18 cellular contexts compared by ENCODE assay signal in genomic region chr5:6550628-6551027, GRCh38.
A peak's percentile ranks its signal among the peaks of the same experiment; 100 is the strongest.
DNase-seq lines count a peak whose midpoint lies in the region; ATAC-seq and TF ChIP-seq lines count a peak whose summit lies in the region.
"Had no signal": no experiment of that assay in that cellular context is flagged by ENCODE, and none has a peak within 500 bp of the region (broad histone marks: within the 10 kb centered on the region; RNA-seq: fewer than 3 reads in every experiment).

No MANE protein-coding gene starts in this region.

- no peak overlapping the region for H3K9ac ChIP-seq in skeletal muscle tissue (ENCODE audit: low read depth in 1 of 3, low read length in 3 of 3)
- H3K9ac ChIP-seq: BLaER1 had no signal

- H3K4me3 ChIP-seq in psoas muscle: no peak overlapping the region
- H3K4me3 ChIP-seq in skeletal muscle tissue (ENCODE audit: low read length in 3 of 3): no peak overlapping the region
- no peak overlapping the region for H3K4me3 ChIP-seq in lower lobe of right lung
- H3K4me3 ChIP-seq: A549, BLaER1, HAP-1 had no signal

- intact Hi-C loops in psoas muscle (cut with DNase I): loop anchor here in 1 of 2 donors (2.0 kb wide), 1 partner anchor 100 kb away; no protein-coding TSS in a partner anchor
- intact Hi-C loops in lower lobe of right lung (cut with DNase I): no loop called here

- H3K4me1 Mint-ChIP-seq in activated T-cell treated with anti-CD3 and anti-CD28 coated beads, Interleukin-2, amount 50 U/mL, for 24 hours (ENCODE audit: low read depth): peaks cover 8% of the 10 kb centered on the region
- H3K4me1 Mint-ChIP-seq in activated T-cell treated with anti-CD3 and anti-CD28 coated beads, Interleukin-2, amount 50 U/mL, for 72 hours (ENCODE audit: low read depth): peaks cover 7% of the 10 kb centered on the region
- H3K4me1 Mint-ChIP-seq: CD14-positive monocyte had no signal

- ATAC-seq in activated T-cell treated with anti-CD3 and anti-CD28 coated beads, Interleukin-2, amount 50 U/mL, for 72 hours (replicated peaks in 1 of 2): no peak
- ATAC-seq in psoas muscle (no peak), lower lobe of right lung (no peak)
- ATAC-seq: A549; CD8-positive, alpha-beta T cell had no signal

- no peak overlapping the region for H3K4me3 Mint-ChIP-seq in activated T-cell treated with anti-CD3 and anti-CD28 coated beads, Interleukin-2, amount 50 U/mL, for 24 hours
- no peak overlapping the region for H3K4me3 Mint-ChIP-seq in activated T-cell treated with anti-CD3 and anti-CD28 coated beads, Interleukin-2, amount 50 U/mL, for 72 hours
- H3K4me3 Mint-ChIP-seq: CD14-positive monocyte; CD8-positive, alpha-beta T cell had no signal

- H3K9me3 ChIP-seq in psoas muscle (no peaks in the 10 kb centered on the region), skeletal muscle tissue (ENCODE audit: control insufficient read depth in 3 of 3, low read length in 3 of 3) (no peaks in the 10 kb centered on the region), lower lobe of right lung (no peaks in the 10 kb centered on the region)
- H3K9me3 ChIP-seq: A549, BLaER1, HAP-1 had no signal

- TF ChIP-seq CTCF in psoas muscle (IDR thresholded peaks at IDR 0.05) (no peak), lower lobe of right lung (IDR thresholded peaks at IDR 0.05) (no peak)

- H3K27ac Mint-ChIP-seq in activated T-cell treated with anti-CD3 and anti-CD28 coated beads, Interleukin-2, amount 50 U/mL, for 24 hours: peak overlapping the region; percentile 3
- H3K27ac Mint-ChIP-seq in activated T-cell treated with anti-CD3 and anti-CD28 coated beads, Interleukin-2, amount 50 U/mL, for 72 hours: no peak overlapping the region
- H3K27ac Mint-ChIP-seq: CD14-positive monocyte; CD8-positive, alpha-beta T cell had no signal

- peaks cover 4% of the 10 kb centered on the region for H3K9me3 Mint-ChIP-seq in activated T-cell treated with anti-CD3 and anti-CD28 coated beads, Interleukin-2, amount 50 U/mL, for 24 hours
- peaks cover 3 to 6% of the 10 kb centered on the region in 2 donors for H3K9me3 Mint-ChIP-seq in activated T-cell treated with anti-CD3 and anti-CD28 coated beads, Interleukin-2, amount 50 U/mL, for 72 hours
- H3K9me3 Mint-ChIP-seq: CD8-positive, alpha-beta T cell had no signal

- H3K27ac ChIP-seq in psoas muscle: peak overlapping the region; percentile 86
- peak overlapping the region; percentile 75 for H3K27ac ChIP-seq in skeletal muscle tissue (ENCODE audit: low read depth, low read length)
- H3K27ac ChIP-seq in lower lobe of right lung: no peak overlapping the region
- H3K27ac ChIP-seq: 22Rv1, A549, BLaER1 had no signal

- H3K36me3 ChIP-seq in psoas muscle (ENCODE audit: insufficient read depth in 1 of 2, low read depth in 1 of 2) (no peaks in the 10 kb centered on the region), skeletal muscle tissue (ENCODE audit: control insufficient read depth in 3 of 3, insufficient read depth in 3 of 3, low read length in 3 of 3) (no peaks in the 10 kb centered on the region), lower lobe of right lung (no peaks in the 10 kb centered on the region)
- H3K36me3 ChIP-seq: BLaER1, HAP-1 had no signal

- WGBS in psoas muscle, 3 donors: 85 to 95% (median 89%) methylated on average over 7 of the region's 7 CpGs

- H3K27me3 ChIP-seq in psoas muscle (ENCODE audit: insufficient read depth in 3 of 3, low read length in 2 of 3) (no peaks in the 10 kb centered on the region), skeletal muscle tissue (ENCODE audit: control insufficient read depth in 3 of 3, insufficient read depth in 3 of 3, low read length in 3 of 3) (no peaks in the 10 kb centered on the region), lower lobe of right lung (ENCODE audit: low read depth) (peaks cover 11% of the 10 kb centered on the region)
- H3K27me3 ChIP-seq: BLaER1 had no signal

- no peak for DNase-seq in activated T-cell treated with anti-CD3 and anti-CD28 coated beads, Interleukin-2, amount 50 U/mL, for 24 hours
- no peak for DNase-seq in activated T-cell treated with anti-CD3 and anti-CD28 coated beads, Interleukin-2, amount 50 U/mL, for 72 hours
- DNase-seq in islet precursor cell (peak; percentile 32), psoas muscle (no peak), lower lobe of right lung (no peak), NCI-H510A treated with DMSO at 0.1 percent for 48 hours (lab: John Stamatoyannopoulos, UW) (no peak), GM19238 (ENCODE audit: insufficient read length, low spot score) (no peak)
- DNase-seq: AML-193; Calu3; CD8-positive, alpha-beta T cell; DMS79 treated with DMSO at 0.1 percent for 48 hours; GF-D8 had no signal

- H3K4me1 ChIP-seq in psoas muscle: peaks cover 24% of the 10 kb centered on the region
- peaks cover 18 to 35% (median 33%) of the 10 kb centered on the region in 3 donors for H3K4me1 ChIP-seq in skeletal muscle tissue (ENCODE audit: control insufficient read depth in 3 of 3, insufficient read depth in 3 of 3, low read length in 3 of 3)
- H3K4me1 ChIP-seq in lower lobe of right lung: no peaks in the 10 kb centered on the region
- H3K4me1 ChIP-seq: A549, BLaER1, HAP-1 had no signal

- no peaks in the 10 kb centered on the region for H3K36me3 Mint-ChIP-seq in activated T-cell treated with anti-CD3 and anti-CD28 coated beads, Interleukin-2, amount 50 U/mL, for 24 hours (ENCODE audit: low read depth)
- H3K36me3 Mint-ChIP-seq in activated T-cell treated with anti-CD3 and anti-CD28 coated beads, Interleukin-2, amount 50 U/mL, for 72 hours (ENCODE audit: insufficient read depth in 2 of 2): no peaks in the 10 kb centered on the region
- H3K36me3 Mint-ChIP-seq: CD14-positive monocyte; CD8-positive, alpha-beta T cell had no signal

- peaks cover 12% of the 10 kb centered on the region for H3K27me3 Mint-ChIP-seq in activated T-cell treated with anti-CD3 and anti-CD28 coated beads, Interleukin-2, amount 50 U/mL, for 24 hours
- H3K27me3 Mint-ChIP-seq in activated T-cell treated with anti-CD3 and anti-CD28 coated beads, Interleukin-2, amount 50 U/mL, for 72 hours (ENCODE audit: low read depth): peaks cover 2% of the 10 kb centered on the region
